ENCODE assay signal across 16 cellular contexts in genomic region chr9:126496181-126496576, GRCh38.
DNase-seq lines count a peak whose midpoint lies in the region; ATAC-seq and TF ChIP-seq lines count a peak whose summit lies in the region.
"Had no signal": no experiment of that assay in that cellular context is flagged by ENCODE, and none has a peak within 500 bp of the region (broad histone marks: within the 10 kb centered on the region; RNA-seq: fewer than 3 reads in every experiment).

No MANE protein-coding gene starts in this region.

- peak; percentile 1 for DNase-seq in activated CD8-positive, alpha-beta memory T cell treated with anti-CD3 and anti-CD28 coated beads, Interleukin-2, amount 50 U/mL, for 4 hours
- DNase-seq in activated CD8-positive, alpha-beta memory T cell treated with anti-CD3 and anti-CD28 coated beads, Interleukin-2, amount 10 ng/mL, durations not matched to agents 7 days and 5 days = no peak
- no peak for DNase-seq in effector memory CD8-positive, alpha-beta T cell
- peak; percentile 35 for DNase-seq in posterior vena cava (ENCODE audit: low spot score)
- no peak for DNase-seq in occipital lobe (lab: John Stamatoyannopoulos, UW)
- DNase-seq: Caco-2; CD4-positive, CD25-positive, alpha-beta regulatory T cell; CD8-positive, alpha-beta T cell; DMS153; DND-41; GM23248; H7; HCEC 1CT had no signal

- H3K27me3 Mint-ChIP-seq in activated CD8-positive, alpha-beta memory T cell treated with anti-CD3 and anti-CD28 coated beads, Interleukin-2, amount 10 ng/mL, durations not matched to agents 7 days and 5 days = peaks cover 3% of the 10 kb centered on the region
- H3K27me3 Mint-ChIP-seq in effector memory CD8-positive, alpha-beta T cell = no peaks in the 10 kb centered on the region

- peaks cover 3% of the 10 kb centered on the region for H3K36me3 Mint-ChIP-seq in activated CD8-positive, alpha-beta memory T cell treated with anti-CD3 and anti-CD28 coated beads, Interleukin-2, amount 10 ng/mL, durations not matched to agents 7 days and 5 days
- peaks cover 9% of the 10 kb centered on the region for H3K36me3 Mint-ChIP-seq in effector memory CD8-positive, alpha-beta T cell (ENCODE audit: insufficient read depth)
- H3K36me3 Mint-ChIP-seq: CD4-positive, CD25-positive, alpha-beta regulatory T cell had no signal

- CTCF ChIA-PET in activated CD8-positive, alpha-beta memory T cell treated with anti-CD3 and anti-CD28 coated beads, Interleukin-2, amount 10 ng/mL, durations not matched to agents 7 days and 5 days (lab: Charles Lee) = interaction anchor here (7.1 kb wide), 1 partner anchor 60 kb away, joined by 146 read pairs; no protein-coding TSS in a partner anchor

- ATAC-seq in activated CD8-positive, alpha-beta memory T cell treated with anti-CD3 and anti-CD28 coated beads, Interleukin-2, amount 10 ng/mL, durations not matched to agents 7 days and 5 days = no peak
- ATAC-seq in effector memory CD8-positive, alpha-beta T cell (replicated peaks) = no peak
- ATAC-seq in HG03469 (IDR thresholded peaks at IDR 0.05; ENCODE audit: unreplicated experiment) = no peak
- no peak for ATAC-seq in GM18505 (IDR thresholded peaks at IDR 0.05; ENCODE audit: unreplicated experiment)
- ATAC-seq: CD8-positive, alpha-beta T cell had no signal

- intact Hi-C loops in posterior vena cava (cut with DNase I) = loop anchor here in 1 of 2 donors (10.0 kb wide), 1 partner anchor 1271 kb away; no protein-coding TSS in a partner anchor

- H3K4me1 Mint-ChIP-seq in activated CD8-positive, alpha-beta memory T cell treated with anti-CD3 and anti-CD28 coated beads, Interleukin-2, amount 10 ng/mL, durations not matched to agents 7 days and 5 days = peaks cover 10% of the 10 kb centered on the region
- H3K4me1 Mint-ChIP-seq in effector memory CD8-positive, alpha-beta T cell (ENCODE audit: low read depth in 2 of 2) = peaks cover 25 to 28% of the 10 kb centered on the region in 2 donors

- H3K4me3 Mint-ChIP-seq in activated CD8-positive, alpha-beta memory T cell treated with anti-CD3 and anti-CD28 coated beads, Interleukin-2, amount 10 ng/mL, durations not matched to agents 7 days and 5 days = no peak overlapping the region
- H3K4me3 Mint-ChIP-seq in effector memory CD8-positive, alpha-beta T cell = no peak overlapping the region
- H3K4me3 Mint-ChIP-seq: B cell; CD4-positive, CD25-positive, alpha-beta regulatory T cell; CD8-positive, alpha-beta T cell had no signal

- no peak overlapping the region for H3K27ac Mint-ChIP-seq in activated CD8-positive, alpha-beta memory T cell treated with anti-CD3 and anti-CD28 coated beads, Interleukin-2, amount 10 ng/mL, durations not matched to agents 7 days and 5 days
- peak overlapping the region; percentile 27 to 78 for H3K27ac Mint-ChIP-seq in effector memory CD8-positive, alpha-beta T cell
- H3K27ac Mint-ChIP-seq: B cell; CD4-positive, CD25-positive, alpha-beta regulatory T cell; CD8-positive, alpha-beta T cell had no signal

- H3K9me3 Mint-ChIP-seq in activated CD8-positive, alpha-beta memory T cell treated with anti-CD3 and anti-CD28 coated beads, Interleukin-2, amount 10 ng/mL, durations not matched to agents 7 days and 5 days (ENCODE audit: low read depth) = no peaks in the 10 kb centered on the region
- no peaks in the 10 kb centered on the region for H3K9me3 Mint-ChIP-seq in effector memory CD8-positive, alpha-beta T cell
- H3K9me3 Mint-ChIP-seq: CD4-positive, CD25-positive, alpha-beta regulatory T cell; CD8-positive, alpha-beta T cell had no signal

- no peak for TF ChIP-seq POLR2A in GM18505 (IDR thresholded peaks at IDR 0.05; ENCODE audit: borderline replicate concordance, extremely low read depth, insufficient read depth, insufficient read length)

Comparison
In these comparisons a context has a peak if more than half of its experiments do, and no peak if none do; other contexts are left out.
1. DNase-seq: peak in activated CD8-positive, alpha-beta memory T cell treated with anti-CD3 and anti-CD28 coated beads, Interleukin-2, amount 50 U/mL, for 4 hours (single experiment) and posterior vena cava (single experiment); none in activated CD8-positive, alpha-beta memory T cell treated with anti-CD3 and anti-CD28 coated beads, Interleukin-2, amount 10 ng/mL, durations not matched to agents 7 days and 5 days (single experiment), effector memory CD8-positive, alpha-beta T cell (0 of 3) and occipital lobe (single experiment).